In genomic region chr3:122958290-122958689, GRCh38 we compare ENCODE assay signal across 20 cellular contexts.
A peak's percentile ranks its signal among the peaks of the same experiment; 100 is the strongest.
DNase-seq lines count a peak whose midpoint lies in the region; ATAC-seq and TF ChIP-seq lines count a peak whose summit lies in the region.
"Had no signal": no experiment of that assay in that cellular context is flagged by ENCODE, and none has a peak within 500 bp of the region (broad histone marks: within the 10 kb centered on the region; RNA-seq: fewer than 3 reads in every experiment).

No MANE protein-coding gene starts in this region.

- H3K4me3 ChIP-seq in heart left ventricle, result no peak overlapping the region
- H3K4me3 ChIP-seq in ascending aorta, result no peak overlapping the region
- no peak overlapping the region for H3K4me3 ChIP-seq in lung
- H3K4me3 ChIP-seq in tibial artery, result no peak overlapping the region
- H3K4me3 ChIP-seq: PC-9 had no signal

- peaks cover 0 to 4% (median 0%) of the 10 kb centered on the region in 9 donors for H3K27me3 ChIP-seq in heart left ventricle
- H3K27me3 ChIP-seq in ascending aorta, result no peaks in the 10 kb centered on the region
- H3K27me3 ChIP-seq in lung (ENCODE audit: control insufficient read depth, insufficient read depth), result no peaks in the 10 kb centered on the region
- no peaks in the 10 kb centered on the region for H3K27me3 ChIP-seq in tibial artery
- H3K27me3 ChIP-seq: BE2C had no signal

- TF ChIP-seq CTCF in heart left ventricle (IDR thresholded peaks at IDR 0.05) (no peak), ascending aorta (IDR thresholded peaks at IDR 0.05) (no peak), lung (IDR thresholded peaks at IDR 0.05; ENCODE audit: control extremely low read depth, extremely low read depth) (no peak), tibial artery (IDR thresholded peaks at IDR 0.05) (no peak)

- H3K27ac ChIP-seq in heart left ventricle (peak overlapping the region; percentile 20 to 95 (median 80)), ascending aorta (peak overlapping the region; percentile 40 to 81), lung (ENCODE audit: low read depth in 1 of 2, low read length in 1 of 2) (peak overlapping the region; percentile 55 to 66), tibial artery (peak overlapping the region; percentile 63 to 72)
- H3K27ac ChIP-seq: 22Rv1, HL-60, PC-9, RWPE1 had no signal

- H3K9me3 ChIP-seq in heart left ventricle (no peaks in the 10 kb centered on the region), ascending aorta (no peaks in the 10 kb centered on the region), lung (ENCODE audit: control insufficient read depth in 2 of 2, insufficient read depth in 1 of 2, low read length in 1 of 2) (no peaks in the 10 kb centered on the region), tibial artery (no peaks in the 10 kb centered on the region)
- H3K9me3 ChIP-seq: BE2C, Caco-2 had no signal

- TF ChIP-seq POLR2A in heart left ventricle (IDR thresholded peaks at IDR 0.05), result no peak

- no peaks in the 10 kb centered on the region for H3K36me3 ChIP-seq in heart left ventricle
- no peaks in the 10 kb centered on the region for H3K36me3 ChIP-seq in ascending aorta
- no peaks in the 10 kb centered on the region for H3K36me3 ChIP-seq in lung (ENCODE audit: control insufficient read depth in 2 of 2, insufficient read depth in 2 of 2, low read length in 2 of 2)
- H3K36me3 ChIP-seq in tibial artery, result no peaks in the 10 kb centered on the region
- H3K36me3 ChIP-seq: BE2C had no signal

- no peak for DNase-seq in heart left ventricle
- no peak for DNase-seq in left ventricle myocardium superior
- no peak for DNase-seq in ascending aorta (ENCODE audit: low spot score in 2 of 2)
- no peak for DNase-seq in lung (ENCODE audit: low spot score)
- DNase-seq in tibial artery, result no peak
- DNase-seq in activated naive CD4-positive, alpha-beta T cell (lab: John Stamatoyannopoulos, UW), result no peak
- no peak for DNase-seq in COLO829 (ENCODE audit: low spot score)
- DNase-seq: BE2C; Caco-2; CD4-positive, CD25-positive, alpha-beta regulatory T cell; IMR-90; NCI-H1417 treated with DMSO at 0.1 percent for 48 hours; NCI-H187 treated with DMSO at 0.1 percent for 48 hours; NCI-H226; NCI-H524 treated with DMSO at 0.1 percent for 48 hours; PC-9 had no signal

- no peak for ATAC-seq in heart left ventricle
- ATAC-seq in left ventricle myocardium superior, result no peak
- ATAC-seq in lung (ENCODE audit: insufficient read depth, low FRiP score), result no peak
- no peak for ATAC-seq in HG02571 (IDR thresholded peaks at IDR 0.05; ENCODE audit: unreplicated experiment)

- peaks cover 0 to 82% (median 41%) of the 10 kb centered on the region in 12 donors for H3K4me1 ChIP-seq in heart left ventricle
- peaks cover 21 to 28% of the 10 kb centered on the region in 2 donors for H3K4me1 ChIP-seq in ascending aorta
- H3K4me1 ChIP-seq in lung (ENCODE audit: control insufficient read depth in 2 of 2, insufficient read depth in 2 of 2, low read length in 2 of 2), result peaks cover 11 to 13% of the 10 kb centered on the region in 2 donors
- peaks cover 5 to 51% (median 38%) of the 10 kb centered on the region in 4 donors for H3K4me1 ChIP-seq in tibial artery
- H3K4me1 ChIP-seq: Caco-2 had no signal

- 22 to 30% (median 27%) methylated on average over 3 of the region's 3 CpGs for WGBS in heart left ventricle, 4 donors
- WGBS in lung, 2 donors, result 34 to 54% methylated on average over 3 of the region's 3 CpGs

- intact Hi-C loops in heart left ventricle (cut with DNase I), result no loop called here
- intact Hi-C loops in left ventricle myocardium superior (cut with micrococcal nuclease), result no loop called here
- intact Hi-C loops in ascending aorta (cut with DNase I), result no loop called here
- intact Hi-C loops in tibial artery (cut with DNase I; ENCODE audit: low total_unique reads), result no loop called here
